Comparison of ENCODE assay signal across 23 cellular contexts in the genomic region with DNA sequence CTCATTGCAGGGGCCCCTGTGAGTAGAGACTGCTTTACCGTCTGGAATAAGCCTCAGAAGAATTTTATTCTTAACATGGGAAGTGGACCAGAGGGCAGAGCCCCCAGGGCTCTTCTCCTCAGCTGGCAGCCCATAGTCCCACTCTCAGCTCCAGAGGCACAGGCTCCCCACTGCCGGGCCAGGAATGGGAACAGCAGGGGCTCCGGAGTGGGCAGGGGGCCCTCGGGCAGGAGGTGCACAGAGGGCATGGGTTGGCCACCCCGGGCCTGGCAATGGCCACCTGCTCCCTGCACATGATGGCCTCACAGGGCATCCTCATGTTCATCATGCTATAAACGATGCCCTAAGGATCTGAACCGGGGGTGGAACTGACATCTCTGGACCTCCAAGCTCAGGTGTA.
"Had no signal": no experiment of that assay in that cellular context is flagged by ENCODE, and none has a peak within 500 bp of the region (broad histone marks: within the 10 kb centered on the region; RNA-seq: fewer than 3 reads in every experiment).

No MANE protein-coding gene starts in this region.

- H3K4me2 ChIP-seq: neural progenitor cell, smooth muscle cell had no signal

- H3K36me3 ChIP-seq: colonic mucosa, gastrocnemius medialis, left ventricle myocardium inferior, neural progenitor cell, pancreas, right lobe of liver, stomach, thyroid gland had no signal

- H3K27ac ChIP-seq: colonic mucosa, epithelial cell of prostate, gastrocnemius medialis, left ventricle myocardium inferior, neural progenitor cell, pancreas, right lobe of liver, stomach, thyroid gland had no signal

- H2AFZ ChIP-seq: neural progenitor cell had no signal

- H3K4me1 ChIP-seq: colonic mucosa, gastrocnemius medialis, left ventricle myocardium inferior, pancreas, right lobe of liver, stomach, thyroid gland had no signal

- H3K27me3 ChIP-seq: colonic mucosa, neural progenitor cell, right lobe of liver, thyroid gland had no signal

- ATAC-seq: esophagus mucosa; gastrocnemius medialis; left colon; naive thymus-derived CD4-positive, alpha-beta T cell; pancreas; right lobe of liver; stimulated activated effector memory CD8-positive, alpha-beta T cell treated with anti-CD3 and anti-CD28 coated beads, Interleukin-12 subunit alpha, Interleukin-12 subunit beta, amount 100 ng/mL, for 72 hours had no signal

- H3K9me3 ChIP-seq: colonic mucosa, gastrocnemius medialis, left ventricle myocardium inferior, pancreas, right lobe of liver, stomach, thyroid gland had no signal

- H3K4me3 ChIP-seq: colonic mucosa, gastrocnemius medialis, left ventricle myocardium inferior, lung, neural progenitor cell, pancreas, right lobe of liver, smooth muscle cell, stomach, thyroid gland had no signal

- DNase-seq: central memory CD4-positive, alpha-beta T cell; colonic mucosa; effector CD8-positive, alpha-beta T cell; foreskin fibroblast; gastrocnemius medialis; left colon; left ventricle myocardium inferior; naive thymus-derived CD4-positive, alpha-beta T cell; nucleus accumbens; pancreas; stimulated activated CD4-positive, alpha-beta T cell treated with anti-CD3 and anti-CD28 coated beads, Interleukin-2, amount 100 ng/mL, for 24 hours; stimulated activated CD4-positive, alpha-beta T cell treated with anti-CD3 and anti-CD28 coated beads, Interleukin-4, amount 100 ng/mL, for 24 hours; stimulated activated naive CD4-positive, alpha-beta T cell treated with Interleukin-2 at 50 U/mL for 16 hours; stomach; thyroid gland; trophoblast cell had no signal
